Comparison of ENCODE assay signal across 16 cellular contexts in the genomic region with DNA sequence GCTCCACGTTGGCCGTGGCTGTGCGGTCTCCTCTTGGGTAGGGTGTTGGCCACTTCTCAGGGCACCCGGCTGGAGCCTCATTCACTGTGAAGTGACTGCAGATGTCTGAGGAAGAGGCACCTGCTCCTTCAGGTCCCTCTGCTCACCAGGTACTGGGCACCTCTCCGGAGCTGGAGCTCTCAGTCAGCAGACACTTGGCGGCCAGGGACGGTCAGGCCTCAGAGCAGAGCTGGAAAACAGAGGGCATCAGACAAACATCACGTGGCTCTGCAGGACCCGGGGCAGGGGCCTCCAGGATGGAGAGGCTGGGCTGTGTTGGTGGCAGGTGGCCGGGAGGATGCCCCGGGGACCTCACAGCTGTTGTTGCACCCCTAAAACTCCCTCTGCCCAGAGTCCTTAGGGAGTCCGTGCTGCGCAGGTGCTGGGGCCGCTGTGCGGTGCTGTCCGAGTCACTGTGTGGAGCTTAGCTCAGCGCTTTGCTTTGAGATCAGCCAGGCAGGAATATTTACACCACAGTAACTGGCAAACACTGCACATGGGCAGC.
"Had no signal": no experiment of that assay in that cellular context is flagged by ENCODE, and none has a peak within 500 bp of the region (broad histone marks: within the 10 kb centered on the region; RNA-seq: fewer than 3 reads in every experiment).

No MANE protein-coding gene starts in this region.

- H3K4me3 ChIP-seq: prostate gland had no signal

- H3K4me1 Mint-ChIP-seq: naive thymus-derived CD4-positive, alpha-beta T cell had no signal

- H3K9me3 ChIP-seq: prostate gland had no signal

- H3K9me3 Mint-ChIP-seq: activated CD4-positive, alpha-beta memory T cell treated with anti-CD3 and anti-CD28 coated beads for 36 hours; activated T-helper 1 cell treated with anti-CD3 and anti-CD28 coated beads, Interleukin-12 subunit alpha, Interleukin-12 subunit beta, Interleukin-2, Interleukin-4 antibody, amounts not matched to agents 30 ng/mL and 10 ng/mL and 1 ng/mL, durations not matched to agents 14 hours and 24 hours and 36 hours; mesothelial cell of epicardium; naive thymus-derived CD4-positive, alpha-beta T cell; stimulated activated naive CD8-positive, alpha-beta T cell treated with anti-CD3 and anti-CD28 coated beads, Interleukin-15, Interleukin-2, amounts not matched to agents 100 ng/mL and 50 ng/mL, for 24 hours had no signal

- H3K27ac Mint-ChIP-seq: activated CD4-positive, alpha-beta memory T cell treated with anti-CD3 and anti-CD28 coated beads for 36 hours; activated T-helper 1 cell treated with anti-CD3 and anti-CD28 coated beads, Interleukin-12 subunit alpha, Interleukin-12 subunit beta, Interleukin-2, Interleukin-4 antibody, amounts not matched to agents 30 ng/mL and 10 ng/mL and 1 ng/mL, durations not matched to agents 14 hours and 24 hours and 36 hours; mesothelial cell of epicardium; naive thymus-derived CD4-positive, alpha-beta T cell; stimulated activated naive CD8-positive, alpha-beta T cell treated with anti-CD3 and anti-CD28 coated beads, Interleukin-15, Interleukin-2, amounts not matched to agents 100 ng/mL and 50 ng/mL, for 24 hours had no signal

- H3K27me3 Mint-ChIP-seq: naive thymus-derived CD4-positive, alpha-beta T cell; stimulated activated naive CD8-positive, alpha-beta T cell treated with anti-CD3 and anti-CD28 coated beads, Interleukin-15, Interleukin-2, amounts not matched to agents 100 ng/mL and 50 ng/mL, for 24 hours had no signal

- H3K4me1 ChIP-seq: prostate gland had no signal

- DNase-seq: activated CD4-positive, alpha-beta memory T cell treated with anti-CD3 and anti-CD28 coated beads for 36 hours; activated CD4-positive, CD25-positive, alpha-beta regulatory T cell treated with anti-CD3 and anti-CD28 coated beads, Interleukin-2, amount 50 U/mL, for 72 hours; activated CD8-positive, alpha-beta memory T cell treated with anti-CD3 and anti-CD28 coated beads, Interleukin-2, amount 50 U/mL, for 4 hours; activated naive CD4-positive, alpha-beta T cell treated with Interleukin-2 at 50 U/mL for 16 hours; central memory CD4-positive, alpha-beta T cell; cortex of kidney; effector CD8-positive, alpha-beta T cell; naive thymus-derived CD4-positive, alpha-beta T cell; nucleus accumbens; stimulated activated CD4-positive, alpha-beta T cell treated with anti-CD3 and anti-CD28 coated beads, Interleukin-4, amount 100 ng/mL, for 1 hour; stimulated activated CD8-positive, alpha-beta memory T cell treated with anti-CD3 and anti-CD28 coated beads, Interleukin-4, amount 100 ng/mL, for 48 hours; SW 1271 had no signal

- H3K27ac ChIP-seq: prostate gland had no signal

- H3K4me3 Mint-ChIP-seq: activated CD4-positive, alpha-beta memory T cell treated with anti-CD3 and anti-CD28 coated beads for 36 hours; activated T-helper 1 cell treated with anti-CD3 and anti-CD28 coated beads, Interleukin-12 subunit alpha, Interleukin-12 subunit beta, Interleukin-2, Interleukin-4 antibody, amounts not matched to agents 30 ng/mL and 10 ng/mL and 1 ng/mL, durations not matched to agents 14 hours and 24 hours and 36 hours; mesothelial cell of epicardium; naive thymus-derived CD4-positive, alpha-beta T cell; stimulated activated naive CD8-positive, alpha-beta T cell treated with anti-CD3 and anti-CD28 coated beads, Interleukin-15, Interleukin-2, amounts not matched to agents 100 ng/mL and 50 ng/mL, for 24 hours had no signal

- H3K36me3 ChIP-seq: prostate gland had no signal

- H3K36me3 Mint-ChIP-seq: activated CD4-positive, alpha-beta memory T cell treated with anti-CD3 and anti-CD28 coated beads for 36 hours; mesothelial cell of epicardium; naive thymus-derived CD4-positive, alpha-beta T cell had no signal

- ATAC-seq: naive thymus-derived CD4-positive, alpha-beta T cell had no signal
